10 cellular contexts compared by ENCODE assay signal in the genomic region with DNA sequence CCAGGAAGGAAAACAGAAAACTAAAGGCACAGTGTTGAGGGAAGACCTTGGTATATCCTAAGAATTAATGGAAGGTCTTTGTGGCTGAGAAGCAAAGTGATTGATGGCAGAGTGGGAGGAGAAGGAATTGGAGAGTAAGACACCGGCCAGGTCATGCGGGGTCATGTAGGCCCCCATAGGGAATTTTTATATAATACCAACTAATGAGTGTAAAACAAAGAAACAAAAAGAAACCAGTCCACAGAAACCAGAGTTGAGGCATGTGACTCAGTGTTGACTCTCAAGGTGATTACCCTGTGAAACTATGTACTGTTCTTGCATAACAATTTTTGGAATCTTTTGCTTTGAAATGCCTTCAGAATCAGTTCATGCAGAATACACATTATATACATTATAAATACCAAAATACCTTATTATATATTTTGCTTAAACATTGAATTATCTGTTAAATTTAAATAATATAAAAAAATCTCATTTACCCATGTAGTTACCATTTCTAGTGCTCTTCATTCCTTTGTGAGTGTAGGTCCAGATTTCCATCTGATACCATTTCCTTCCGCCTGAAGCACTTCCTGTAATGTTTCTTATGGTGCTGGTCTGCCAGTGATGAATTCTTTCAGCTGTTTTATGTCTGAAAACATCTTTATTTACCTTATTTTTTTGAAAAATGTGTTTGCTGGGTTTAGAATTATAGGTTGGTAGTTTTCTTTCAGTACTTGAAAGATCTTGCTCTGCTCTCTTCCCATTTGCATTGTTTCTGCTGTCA. TPM values are rescaled to one million over a fixed set of nuclear protein-coding genes. Genes with fewer than 3 reads are reported as not detected.
A peak's percentile ranks its signal among the peaks of the same experiment; 100 is the strongest.
DNase-seq lines count a peak whose midpoint lies in the region; ATAC-seq and TF ChIP-seq lines count a peak whose summit lies in the region.
"Had no signal": no experiment of that assay in that cellular context is flagged by ENCODE, and none has a peak within 500 bp of the region (broad histone marks: within the 10 kb centered on the region; RNA-seq: fewer than 3 reads in every experiment).

No MANE protein-coding gene starts in this region.

- H3K27me3 Mint-ChIP-seq in activated T-cell treated with anti-CD3 and anti-CD28 coated beads, Interleukin-2, amount 50 U/mL, for 4 hours (ENCODE audit: low read depth): no peaks in the 10 kb centered on the region
- no peaks in the 10 kb centered on the region for H3K27me3 Mint-ChIP-seq in stimulated activated naive CD8-positive, alpha-beta T cell treated with anti-CD3 and anti-CD28 coated beads, Interleukin-15, Interleukin-2, amounts not matched to agents 100 ng/mL and 50 ng/mL, for 24 hours

- no peak overlapping the region for H3K4me3 Mint-ChIP-seq in activated T-cell treated with anti-CD3 and anti-CD28 coated beads, Interleukin-2, amount 50 U/mL, for 4 hours
- H3K4me3 Mint-ChIP-seq in stimulated activated naive CD8-positive, alpha-beta T cell treated with anti-CD3 and anti-CD28 coated beads, Interleukin-15, Interleukin-2, amounts not matched to agents 100 ng/mL and 50 ng/mL, for 24 hours: no peak overlapping the region

- no peak overlapping the region for H3K4me3 ChIP-seq in SK-N-SH (ENCODE audit: low read depth in 2 of 2, low read length in 1 of 2)
- H3K4me3 ChIP-seq in esophagus squamous epithelium: no peak overlapping the region
- H3K4me3 ChIP-seq: BLaER1 treated with 17β-estradiol and CSF1 and Interleukin-3, amounts not matched to agents 10 nM and 100 nM had no signal

- H3K4me1 ChIP-seq in SK-N-SH (ENCODE audit: control insufficient read depth in 1 of 2, insufficient read depth in 2 of 2, low read depth in 1 of 2, low read length in 1 of 2): peaks cover 9 to 12% of the 10 kb centered on the region in 2 experiments; a peak in 2 of 4 replicates
- H3K4me1 ChIP-seq in esophagus squamous epithelium: peaks cover 8 to 64% (median 26%) of the 10 kb centered on the region in 3 donors

- 44% methylated on average over 3 of the region's 3 CpGs for WGBS in SK-N-SH (ENCODE audit: low lambda C conversion rate)
- WGBS in esophagus squamous epithelium, 2 donors: 51 to 60% methylated on average over 3 of the region's 3 CpGs

- H3K27me3 ChIP-seq in SK-N-SH (ENCODE audit: insufficient read depth) (no peaks in the 10 kb centered on the region), esophagus squamous epithelium (no peaks in the 10 kb centered on the region)
- H3K27me3 ChIP-seq: BLaER1 treated with 17β-estradiol and CSF1 and Interleukin-3, amounts not matched to agents 10 nM and 100 nM had no signal

- H3K36me3 Mint-ChIP-seq in activated T-cell treated with anti-CD3 and anti-CD28 coated beads, Interleukin-2, amount 50 U/mL, for 4 hours (ENCODE audit: insufficient read depth): peaks cover 49% of the 10 kb centered on the region
- peaks cover 63% of the 10 kb centered on the region for H3K36me3 Mint-ChIP-seq in stimulated activated naive CD8-positive, alpha-beta T cell treated with anti-CD3 and anti-CD28 coated beads, Interleukin-15, Interleukin-2, amounts not matched to agents 100 ng/mL and 50 ng/mL, for 24 hours (ENCODE audit: low read depth)

- H3K27ac Mint-ChIP-seq in stimulated activated naive CD8-positive, alpha-beta T cell treated with anti-CD3 and anti-CD28 coated beads, Interleukin-15, Interleukin-2, amounts not matched to agents 100 ng/mL and 50 ng/mL, for 24 hours: peak overlapping the region; percentile 7

- peaks cover 15% of the 10 kb centered on the region for H3K9me3 Mint-ChIP-seq in activated T-cell treated with anti-CD3 and anti-CD28 coated beads, Interleukin-2, amount 50 U/mL, for 4 hours
- peaks cover 13% of the 10 kb centered on the region for H3K9me3 Mint-ChIP-seq in stimulated activated naive CD8-positive, alpha-beta T cell treated with anti-CD3 and anti-CD28 coated beads, Interleukin-15, Interleukin-2, amounts not matched to agents 100 ng/mL and 50 ng/mL, for 24 hours

- intact Hi-C loops in esophagus squamous epithelium (cut with DNase I) (no loop called here), head of caudate nucleus (cut with DNase I) (no loop called here)

- DNase-seq in activated T-cell treated with anti-CD3 and anti-CD28 coated beads, Interleukin-2, amount 50 U/mL, for 4 hours: no peak
- no peak for DNase-seq in activated T-cell treated with anti-CD3 and anti-CD28 coated beads for 4 hours
- DNase-seq in SK-N-SH: no peak
- no peak for DNase-seq in esophagus squamous epithelium (lab: John Stamatoyannopoulos, UW)
- no peak for DNase-seq in KG1 (lab: John Stamatoyannopoulos, UW)
- no peak for DNase-seq in putamen (ENCODE audit: low spot score)
- DNase-seq in head of caudate nucleus: no peak
- DNase-seq: NCI-H748 treated with DMSO at 0.1 percent for 48 hours had no signal

- no peak for TF ChIP-seq POLR2A in esophagus squamous epithelium (IDR thresholded peaks at IDR 0.05)

- no peak overlapping the region for H2AFZ ChIP-seq in SK-N-SH (ENCODE audit: low read depth)

- peak in 1 of 2 experiments; percentile 20; a peak in 1 of 4 replicates for TF ChIP-seq EP300 in SK-N-SH (IDR thresholded peaks at IDR 0.05; ENCODE audit: borderline replicate concordance in 1 of 2, low read depth in 1 of 2, low read length in 1 of 2)

- CTCF ChIA-PET in SK-N-SH (lab: Yijun Ruan, JAX): interaction anchor here (0.8 kb wide), 1 partner anchor 62 kb away, joined by 3 read pairs; no protein-coding TSS in a partner anchor

- peak overlapping the region; percentile 18; the same call in 1 of the 2 replicates for H3K9ac ChIP-seq in SK-N-SH
- H3K9ac ChIP-seq: BLaER1 treated with 17β-estradiol and CSF1 and Interleukin-3, amounts not matched to agents 10 nM and 100 nM had no signal

- peak; percentile 95 to 96 for ATAC-seq in activated T-cell treated with anti-CD3 and anti-CD28 coated beads, Interleukin-2, amount 50 U/mL, for 4 hours

- no peaks in the 10 kb centered on the region for H3K9me2 ChIP-seq in SK-N-SH

- TF ChIP-seq RAD21 in SK-N-SH (IDR thresholded peaks at IDR 0.05; ENCODE audit: low read length): no peak

- H3K4me1 Mint-ChIP-seq in activated T-cell treated with anti-CD3 and anti-CD28 coated beads, Interleukin-2, amount 50 U/mL, for 4 hours (ENCODE audit: low read depth): peaks cover 51% of the 10 kb centered on the region
- peaks cover 49% of the 10 kb centered on the region for H3K4me1 Mint-ChIP-seq in stimulated activated naive CD8-positive, alpha-beta T cell treated with anti-CD3 and anti-CD28 coated beads, Interleukin-15, Interleukin-2, amounts not matched to agents 100 ng/mL and 50 ng/mL, for 24 hours (ENCODE audit: low read depth)

- no peaks in the 10 kb centered on the region for H4K20me1 ChIP-seq in SK-N-SH (ENCODE audit: insufficient read depth)

- H3K27ac ChIP-seq in SK-N-SH (ENCODE audit: low read depth in 2 of 2, low read length in 1 of 2) (peak overlapping the region in 1 of 2 experiments; percentile 51; a peak in 2 of 4 replicates), esophagus squamous epithelium (peak overlapping the region; percentile 68 to 87 (median 82))
- H3K27ac ChIP-seq: BLaER1 treated with 17β-estradiol and CSF1 and Interleukin-3, amounts not matched to agents 10 nM and 100 nM had no signal

- no peak overlapping the region; the same call in 1 of the 2 replicates for H3K4me2 ChIP-seq in SK-N-SH
- H3K4me2 ChIP-seq: BLaER1 treated with 17β-estradiol and CSF1 and Interleukin-3, amounts not matched to agents 10 nM and 100 nM had no signal

- POLR2A ChIA-PET in SK-N-SH (lab: Yijun Ruan, JAX): no interaction called here

- TF ChIP-seq CTCF in SK-N-SH (IDR thresholded peaks at IDR 0.05): no peak
- no peak for TF ChIP-seq CTCF in esophagus squamous epithelium (IDR thresholded peaks at IDR 0.05)

- peaks cover 47 to 50% of the 10 kb centered on the region in 2 experiments for H3K36me3 ChIP-seq in SK-N-SH (replicated peaks in 1 of 2; ENCODE audit: control insufficient read depth in 1 of 2, insufficient read depth in 2 of 2, low read length in 1 of 2)
- H3K36me3 ChIP-seq in esophagus squamous epithelium: peaks cover 0 to 51% (median 0%) of the 10 kb centered on the region in 3 donors

- peaks cover 48% of the 10 kb centered on the region; the same call in 1 of the 2 replicates for H3K79me2 ChIP-seq in SK-N-SH (ENCODE audit: insufficient read depth)

- H3F3A ChIP-seq in SK-N-SH (replicated peaks; ENCODE audit: insufficient read depth): peaks cover 21% of the 10 kb centered on the region

- H3K9me3 ChIP-seq in SK-N-SH (peaks cover 9% of the 10 kb centered on the region; the same call in 1 of the 2 replicates), esophagus squamous epithelium (peaks cover 0 to 5% (median 0%) of the 10 kb centered on the region in 3 donors)

TF ChIP-seq in SK-N-SH, 30 proteins besides CTCF, POLR2A, EP300 and RAD21 (continues in another document):
- TF ChIP-seq GATA2 (CRISPR knock-in tag; IDR thresholded peaks at IDR 0.05): no peak
- TF ChIP-seq TAF1 (IDR thresholded peaks at IDR 0.05; ENCODE audit: borderline replicate concordance, low read depth, low read length): no peak
- no peak for TF ChIP-seq RFX5 (IDR thresholded peaks at IDR 0.05; ENCODE audit: low read length)
- no peak for TF ChIP-seq CHD2 (IDR thresholded peaks at IDR 0.05; ENCODE audit: low read length, partially characterized antibody)
- no peak for TF ChIP-seq EZH2phosphoT487 (IDR thresholded peaks at IDR 0.05; ENCODE audit: borderline replicate concordance, low read depth)
- TF ChIP-seq, protein P1, sequence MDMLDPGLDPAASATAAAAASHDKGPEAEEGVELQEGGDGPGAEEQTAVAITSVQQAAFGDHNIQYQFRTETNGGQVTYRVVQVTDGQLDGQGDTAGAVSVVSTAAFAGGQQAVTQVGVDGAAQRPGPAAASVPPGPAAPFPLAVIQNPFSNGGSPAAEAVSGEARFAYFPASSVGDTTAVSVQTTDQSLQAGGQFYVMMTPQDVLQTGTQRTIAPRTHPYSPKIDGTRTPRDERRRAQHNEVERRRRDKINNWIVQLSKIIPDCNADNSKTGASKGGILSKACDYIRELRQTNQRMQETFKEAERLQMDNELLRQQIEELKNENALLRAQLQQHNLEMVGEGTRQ (IDR thresholded peaks at IDR 0.05; ENCODE audit: borderline replicate concordance, low read depth, low read length): no peak
- TF ChIP-seq, protein P2, sequence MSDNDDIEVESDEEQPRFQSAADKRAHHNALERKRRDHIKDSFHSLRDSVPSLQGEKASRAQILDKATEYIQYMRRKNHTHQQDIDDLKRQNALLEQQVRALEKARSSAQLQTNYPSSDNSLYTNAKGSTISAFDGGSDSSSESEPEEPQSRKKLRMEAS (IDR thresholded peaks at IDR 0.05; ENCODE audit: low read depth): no peak
- no peak for TF ChIP-seq YY1 (IDR thresholded peaks at IDR 0.05; ENCODE audit: low read depth)

RNA-seq across cellular contexts. Expression of a gene that starts 8.6 kb away (rescaled TPM):
- total RNA-seq in activated T-cell treated with anti-CD3 and anti-CD28 coated beads, Interleukin-2, amount 50 U/mL, for 4 hours: 10 to 100 TPM; 11.7 to 14.5 (median 12.1) TPM
- polyA plus RNA-seq in SK-N-SH (2012; rRNA removed): 12.7 and 20.7 TPM in 2 replicates
- polyA plus RNA-seq in SK-N-SH (2012; cell fraction: cytosol; rRNA removed): 15.0 TPM in 2 replicates
- 25.7 and 44.2 TPM in 2 replicates for polyA plus RNA-seq in SK-N-SH (2012; cell fraction: nucleus; rRNA removed)
- total RNA-seq in esophagus squamous epithelium: 10 to 100 TPM; 39.7 to 85.3 (median 46.5) TPM

RNA-seq across cellular contexts. Expression of a gene that starts 49.4 kb away (rescaled TPM):
- not detected for total RNA-seq in activated T-cell treated with anti-CD3 and anti-CD28 coated beads, Interleukin-2, amount 50 U/mL, for 4 hours
- not detected in 2 replicates for polyA plus RNA-seq in SK-N-SH (2012; rRNA removed)
- not detected in 2 replicates for polyA plus RNA-seq in SK-N-SH (2012; cell fraction: cytosol; rRNA removed)
- polyA plus RNA-seq in SK-N-SH (2012; cell fraction: nucleus; rRNA removed): not detected in 2 replicates
- under 1 TPM in 1 of 4 donors, not detected in 3; 0.04 TPM for total RNA-seq in esophagus squamous epithelium
